18 cellular contexts compared by ENCODE assay signal in genomic region chr10:71239946-71240795, GRCh38. TPM values are rescaled to one million over a fixed set of nuclear protein-coding genes. Genes with fewer than 3 reads are reported as not detected.
DNase-seq lines count a peak whose midpoint lies in the region; ATAC-seq, FAIRE-seq and TF ChIP-seq lines count a peak whose summit lies in the region.
"Had no signal": no experiment of that assay in that cellular context is flagged by ENCODE, and none has a peak within 500 bp of the region (broad histone marks: within the 10 kb centered on the region; RNA-seq: fewer than 3 reads in every experiment).

No MANE protein-coding gene starts in this region.

- CTCF ChIA-PET in SK-N-SH (lab: Yijun Ruan, JAX), result interaction anchor here (0.9 to 12.2 kb wide), 13 partner anchors 10 to 337 kb away, joined by 3 to 139 read pairs (median 8); partner anchors contain the start of gene UNC5B

- no peaks in the 10 kb centered on the region for H3K36me3 ChIP-seq in SK-N-SH (replicated peaks in 1 of 2; ENCODE audit: control insufficient read depth in 1 of 2, insufficient read depth in 2 of 2, low read length in 1 of 2)
- no peaks in the 10 kb centered on the region for H3K36me3 ChIP-seq in mesenchymal stem cell (ENCODE audit: control insufficient read depth in 1 of 2, insufficient read depth in 2 of 2, low read depth in 1 of 2, low read length in 2 of 2)
- no peaks in the 10 kb centered on the region for H3K36me3 ChIP-seq in upper lobe of left lung

- TF ChIP-seq RAD21 in SK-N-SH (IDR thresholded peaks at IDR 0.05; ENCODE audit: low read length), result no peak

- H3K18ac ChIP-seq in mesenchymal stem cell (ENCODE audit: low read depth in 1 of 2, low read length in 2 of 2), result peak overlapping the region; percentile 89 to 93

- TF ChIP-seq EP300 in SK-N-SH (IDR thresholded peaks at IDR 0.05; ENCODE audit: borderline replicate concordance in 1 of 2, low read depth in 1 of 2, low read length in 1 of 2) (no peak), upper lobe of left lung (IDR thresholded peaks at IDR 0.05) (no peak)

- TF ChIP-seq CTCF in SK-N-SH (IDR thresholded peaks at IDR 0.05) (no peak), upper lobe of left lung (IDR thresholded peaks at IDR 0.05) (no peak), lower leg skin (IDR thresholded peaks at IDR 0.05) (no peak)

- H3K9ac ChIP-seq in SK-N-SH (no peak overlapping the region), mesenchymal stem cell (ENCODE audit: low read length) (peak overlapping the region; percentile 26)

- intact Hi-C loops in lower leg skin (cut with DNase I; ENCODE audit: low total_unique reads), result no loop called here

- H2AFZ ChIP-seq in SK-N-SH (ENCODE audit: low read depth) (no peak overlapping the region), mesenchymal stem cell (ENCODE audit: low read depth, low read length) (no peak overlapping the region)
- H2AFZ ChIP-seq: GM23338 had no signal

- peak overlapping the region; percentile 89 to 90 for H3K4ac ChIP-seq in mesenchymal stem cell (ENCODE audit: low read depth in 1 of 2, low read length in 2 of 2)

- H4K8ac ChIP-seq in mesenchymal stem cell (ENCODE audit: low read length), result peak overlapping the region; percentile 98

- peak overlapping the region; percentile 87 to 100 for H3K27ac ChIP-seq in SK-N-SH (ENCODE audit: low read depth in 2 of 2, low read length in 1 of 2)
- peak overlapping the region; percentile 39 for H3K27ac ChIP-seq in cingulate gyrus (ENCODE audit: low read depth, low read length)
- H3K27ac ChIP-seq in mesenchymal stem cell (ENCODE audit: low read length, poor library complexity, severe bottlenecking), result no peak overlapping the region
- H3K27ac ChIP-seq in upper lobe of left lung, result peak overlapping the region; percentile 62 to 76 (median 70)
- H3K27ac ChIP-seq: foreskin keratinocyte had no signal

- peaks cover 87% of the 10 kb centered on the region for H3K79me2 ChIP-seq in SK-N-SH (ENCODE audit: insufficient read depth)

- peak overlapping the region; percentile 94 for H4K91ac ChIP-seq in mesenchymal stem cell (ENCODE audit: low read length)

- H3K14ac ChIP-seq in mesenchymal stem cell (ENCODE audit: low read length in 2 of 2), result peak overlapping the region in 1 of 2 experiments; percentile 50

- peak overlapping the region; percentile 85 to 99 for H2BK12ac ChIP-seq in mesenchymal stem cell (ENCODE audit: low read length in 2 of 2)

- H3F3A ChIP-seq in SK-N-SH (replicated peaks; ENCODE audit: insufficient read depth), result peaks cover 38% of the 10 kb centered on the region

- H3K4me2 ChIP-seq in SK-N-SH (peak overlapping the region; percentile 75), mesenchymal stem cell (ENCODE audit: low read length, poor library complexity, severe bottlenecking) (no peak overlapping the region)
- H3K4me2 ChIP-seq: GM23338 had no signal

- WGBS in SK-N-SH (ENCODE audit: low lambda C conversion rate), result 82% methylated on average over 19 of the region's 22 CpGs
- 75% methylated on average over 13 of the region's 22 CpGs for WGBS in mesenchymal stem cell
- WGBS in upper lobe of left lung, 2 donors, result 69 to 82% methylated on average over 14 to 22 of the region's 22 CpGs
- WGBS in lower leg skin, 2 donors, result 84 to 90% methylated on average over 22 of the region's 22 CpGs

- FAIRE-seq in frontal cortex (lab: Jason Lieb, UNC), result no peak

- no peaks in the 10 kb centered on the region for H3K9me2 ChIP-seq in SK-N-SH

- H3K27me3 ChIP-seq in SK-N-SH (ENCODE audit: insufficient read depth) (no peaks in the 10 kb centered on the region), mesenchymal stem cell (ENCODE audit: control insufficient read depth in 1 of 2, insufficient read depth in 1 of 2, low read length in 2 of 2) (peaks cover 0 to 51% of the 10 kb centered on the region in 2 experiments), upper lobe of left lung (no peaks in the 10 kb centered on the region)

- H3K4me1 ChIP-seq in SK-N-SH (ENCODE audit: control insufficient read depth in 1 of 2, insufficient read depth in 2 of 2, low read depth in 1 of 2, low read length in 1 of 2) (peaks cover 93 to 98% of the 10 kb centered on the region in 2 experiments), mesenchymal stem cell (ENCODE audit: control insufficient read depth, insufficient read depth, low read depth, low read length) (peaks cover 15% of the 10 kb centered on the region), upper lobe of left lung (peaks cover 65 to 83% (median 73%) of the 10 kb centered on the region in 4 donors)

- H3K9me3 ChIP-seq in SK-N-SH (no peaks in the 10 kb centered on the region), mesenchymal stem cell (ENCODE audit: control insufficient read depth, low read length) (no peaks in the 10 kb centered on the region), upper lobe of left lung (no peaks in the 10 kb centered on the region)

- POLR2A ChIA-PET in SK-N-SH (lab: Yijun Ruan, JAX), result interaction anchor here (1.2 to 2.9 kb wide), 8 partner anchors 7 to 678 kb away, joined by 4 to 35 read pairs (median 18); partner anchors contain the start of gene UNC5B

- H4K20me1 ChIP-seq in SK-N-SH (ENCODE audit: insufficient read depth), result peaks cover 27% of the 10 kb centered on the region

- H3K4me3 ChIP-seq in SK-N-SH (ENCODE audit: low read depth in 2 of 2, low read length in 1 of 2) (no peak overlapping the region), mesenchymal stem cell (ENCODE audit: insufficient read depth in 1 of 2, low read depth in 1 of 2, low read length in 2 of 2) (no peak overlapping the region), upper lobe of left lung (no peak overlapping the region), lower leg skin (ENCODE audit: low read depth, poor library complexity, severe bottlenecking) (no peak overlapping the region)
- H3K4me3 ChIP-seq: GM23338 had no signal

- DNase-seq in SK-N-SH, result no peak
- peak; percentile 47 for DNase-seq in mesenchymal stem cell
- no peak for DNase-seq in upper lobe of left lung
- DNase-seq in lower leg skin (ENCODE audit: low spot score in 2 of 2), result no peak
- no peak for DNase-seq in frontal cortex (ENCODE audit: low spot score in 2 of 2)
- DNase-seq: 8988T; activated CD8-positive, alpha-beta T cell treated with anti-CD3 and anti-CD28 coated beads, Interleukin-2, amount 10 ng/mL, durations not matched to agents 7 days and 5 days; activated effector memory CD4-positive, alpha-beta T cell treated with Interleukin-2 at 50 U/mL for 16 hours; foreskin keratinocyte; Kasumi-1; naive B cell; NCI-H187 treated with DMSO at 0.1 percent for 48 hours; NCI-H748 treated with DMSO at 0.1 percent for 48 hours; stimulated activated naive CD4-positive, alpha-beta T cell had no signal

- no peak for TF ChIP-seq POLR2A in upper lobe of left lung (IDR thresholded peaks at IDR 0.05)
- no peak for TF ChIP-seq POLR2A in lower leg skin (IDR thresholded peaks at IDR 0.05)

- H2AK5ac ChIP-seq in mesenchymal stem cell (ENCODE audit: low read length, severe bottlenecking), result no peak overlapping the region

- H3K23ac ChIP-seq in mesenchymal stem cell (ENCODE audit: low read length in 2 of 2), result peak overlapping the region; percentile 11 to 44

- H2BK15ac ChIP-seq in mesenchymal stem cell (ENCODE audit: low read depth, poor library complexity, severe bottlenecking), result peak overlapping the region; percentile 82

- H3K79me1 ChIP-seq in mesenchymal stem cell (replicated peaks; ENCODE audit: low read length, poor library complexity, severe bottlenecking), result no peaks in the 10 kb centered on the region

- no peak for ATAC-seq in SK-N-SH treated with all-trans-retinoic acid at 6 μM for 48 hours
- no peak for ATAC-seq in upper lobe of left lung (ENCODE audit: low FRiP score in 2 of 2)
- no peak for ATAC-seq in HG03460 (IDR thresholded peaks at IDR 0.05; ENCODE audit: unreplicated experiment)
- ATAC-seq: activated CD8-positive, alpha-beta T cell treated with anti-CD3 and anti-CD28 coated beads, Interleukin-2, amount 10 ng/mL, durations not matched to agents 7 days and 5 days; foreskin keratinocyte; GM23338 had no signal

- H2BK5ac ChIP-seq in mesenchymal stem cell (ENCODE audit: low read depth, low read length, poor library complexity, severe bottlenecking), result no peak overlapping the region

- peak overlapping the region; percentile 82 for H2BK120ac ChIP-seq in mesenchymal stem cell (ENCODE audit: low read depth, low read length)

TF ChIP-seq in SK-N-SH, 30 proteins besides CTCF, POLR2A, EP300 and RAD21 (continues in another document):
- no peak for TF ChIP-seq YY1 (IDR thresholded peaks at IDR 0.05; ENCODE audit: low read depth)

TF ChIP-seq in SK-N-SH treated with all-trans-retinoic acid at 6 μM for 48 hours, 23 proteins besides CTCF, POLR2A, EP300 and RAD21 (continues in another document):
- TF ChIP-seq RARB (CRISPR knock-in tag; IDR thresholded peaks at IDR 0.05) (no peak), PATZ1 (CRISPR knock-in tag; IDR thresholded peaks at IDR 0.05; ENCODE audit: borderline replicate concordance) (no peak), BACH2 (CRISPR knock-in tag; IDR thresholded peaks at IDR 0.05; ENCODE audit: borderline replicate concordance) (no peak), ZFP3 (CRISPR knock-in tag; IDR thresholded peaks at IDR 0.05) (no peak), ARNTL (CRISPR knock-in tag; IDR thresholded peaks at IDR 0.05; ENCODE audit: borderline replicate concordance, low read depth) (no peak)

RNA-seq across cellular contexts. Expression of gene UNC5B, which starts 27.8 kb away (rescaled TPM):
- 12.2 and 13.8 TPM in 2 replicates for polyA plus RNA-seq in SK-N-SH (2012; rRNA removed)
- 7.9 and 13.9 TPM in 2 replicates for polyA plus RNA-seq in SK-N-SH (2012; cell fraction: cytosol; rRNA removed)
- polyA plus RNA-seq in SK-N-SH (2012; cell fraction: nucleus; rRNA removed), result 19.4 and 24.8 TPM in 2 replicates
- polyA plus RNA-seq in mesenchymal stem cell (2013, experiment 1 of 2), result 40.6 TPM
- polyA plus RNA-seq in mesenchymal stem cell (2013, experiment 2 of 2), result 38.6 TPM
- total RNA-seq in upper lobe of left lung, result 10 to 100 TPM in 4 of 6 donors, 1 to 10 TPM in 2; 8.4 to 27.7 (median 20.5) TPM
- 10 to 100 TPM in 1 of 4 donors, 1 to 10 TPM in 3; 4.2 to 17.6 (median 8.0) TPM for total RNA-seq in lower leg skin
- 2.9 TPM for total RNA-seq in frontal cortex
